ENCODE assay signal across 20 cellular contexts in the genomic region with DNA sequence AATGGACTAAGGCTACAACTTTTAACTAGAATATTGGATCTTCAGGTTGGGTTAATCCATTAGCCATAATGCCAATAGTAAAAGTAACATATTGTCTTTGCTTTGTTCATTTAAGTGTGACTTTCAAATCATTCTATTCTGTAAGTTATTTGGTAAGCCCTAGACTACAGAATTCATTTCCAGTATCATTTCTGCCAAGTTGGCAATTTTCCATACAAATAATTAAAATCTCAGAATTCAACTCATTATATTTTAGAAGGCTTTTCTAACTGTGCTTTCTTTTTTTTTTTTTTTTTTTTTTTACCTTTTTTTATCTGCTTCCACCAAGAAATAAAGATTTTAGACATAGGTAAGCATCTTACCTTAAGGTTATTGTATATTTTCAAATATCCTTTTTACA.
DNase-seq lines count a peak whose midpoint lies in the region; ATAC-seq, FAIRE-seq and TF ChIP-seq lines count a peak whose summit lies in the region.
"Had no signal": no experiment of that assay in that cellular context is flagged by ENCODE, and none has a peak within 500 bp of the region (broad histone marks: within the 10 kb centered on the region; RNA-seq: fewer than 3 reads in every experiment).

No MANE protein-coding gene starts in this region.

- no TSS peak for BruUV-seq in IMR-90 (replicated peaks; lab: Mats Ljungman, UMichigan)

- no peak overlapping the region for H3K4ac ChIP-seq in IMR-90 (ENCODE audit: low read depth, low read length)

- no peak overlapping the region for H3K14ac ChIP-seq in IMR-90 (replicated peaks; ENCODE audit: low read depth, low read length)

- H2AFZ ChIP-seq in IMR-90 (replicated peaks; ENCODE audit: low read length, poor library complexity): no peak overlapping the region
- H2AFZ ChIP-seq: GM23248 had no signal

- no peaks in the 10 kb centered on the region for H3K9me1 ChIP-seq in IMR-90 (ENCODE audit: insufficient read depth, low read length)

- H3K4me3 ChIP-seq in A549 (no peak overlapping the region), IMR-90 (ENCODE audit: insufficient read depth, low read depth, low read length) (no peak overlapping the region)
- H3K4me3 ChIP-seq: GM23248 had no signal

- ATAC-seq in A549 (no peak), IMR-90 (ENCODE audit: low read depth) (no peak), GM18868 (IDR thresholded peaks at IDR 0.05; ENCODE audit: unreplicated experiment) (no peak)

- FAIRE-seq in A549 (lab: Jason Lieb, UNC) (no peak), islet of Langerhans (lab: Jason Lieb, UNC) (peak; percentile 76)
- FAIRE-seq: G401.6, GM12892, GM19239, H1 had no signal

- H2AK5ac ChIP-seq in IMR-90 (ENCODE audit: low read depth, low read length): no peak overlapping the region

- peaks cover 5% of the 10 kb centered on the region; the same call in 2 of the 3 replicates for H3K9me3 ChIP-seq in A549
- H3K9me3 ChIP-seq in IMR-90 (ENCODE audit: control insufficient read depth, insufficient read depth, low read length): peaks cover 5% of the 10 kb centered on the region

- no peak overlapping the region for H2BK20ac ChIP-seq in IMR-90 (ENCODE audit: low read depth, low read length)

- no peaks in the 10 kb centered on the region for H3K79me1 ChIP-seq in IMR-90 (ENCODE audit: low read depth in 1 of 2, low read length in 2 of 2)

- H3K56ac ChIP-seq in IMR-90 (ENCODE audit: extremely low read depth, insufficient read depth, low read length): no peak overlapping the region

- dilution Hi-C loops in IMR-90 (cut with HindIII; ENCODE audit: low sequenced_read_pairs, unreplicated experiment): no loop called here

- no peaks in the 10 kb centered on the region for H4K20me1 ChIP-seq in IMR-90 (ENCODE audit: insufficient read depth, low read length)

- no peak overlapping the region for H4K91ac ChIP-seq in IMR-90 (ENCODE audit: insufficient read depth, low read depth, low read length)

- DNase-seq in A549 (ENCODE audit: low read depth in 1 of 2, low spot score in 1 of 2) (no peak), IMR-90 (no peak), NCI-H345 treated with DMSO at 0.1 percent for 48 hours (lab: John Stamatoyannopoulos, UW; ENCODE audit: unreplicated experiment) (no peak)
- DNase-seq in activated CD4-positive, CD25-positive, alpha-beta regulatory T cell treated with anti-CD3 and anti-CD28 coated beads, Interleukin-2, amount 50 U/mL, for 72 hours: no peak
- DNase-seq: 8988T; C1 segment of cervical spinal cord; Calu3; CD4-positive, alpha-beta memory T cell; COR-L47; DMS153; DND-41; GM23248; H7; HCEC 1CT had no signal

- H3K4me2 ChIP-seq in A549: no peak overlapping the region
- no peak overlapping the region for H3K4me2 ChIP-seq in IMR-90 (ENCODE audit: low read depth, low read length)

- POLR2A ChIA-PET in A549 (lab: Yijun Ruan, JAX): no interaction called here
- POLR2A ChIA-PET in IMR-90 (lab: Charles Lee; ENCODE audit: unreplicated experiment): no interaction called here

- H3K18ac ChIP-seq in IMR-90 (ENCODE audit: low read depth, low read length): no peak overlapping the region

- intact Hi-C loops in IMR-90 (cut with micrococcal nuclease): no loop called here

- no peak overlapping the region for H2AK9ac ChIP-seq in IMR-90 (replicated peaks; ENCODE audit: low read depth, low read length, poor library complexity)

- no peak overlapping the region for H3K23ac ChIP-seq in IMR-90 (ENCODE audit: low read depth, low read length)

- TF ChIP-seq EP300 in A549 (IDR thresholded peaks at IDR 0.05): no peak

- no peak for TF ChIP-seq CTCF in A549 (IDR thresholded peaks at IDR 0.05)
- no peak for TF ChIP-seq CTCF in IMR-90 (conservative IDR thresholded peaks at IDR 0.05; ENCODE audit: low read depth, low read length)

- CTCF ChIA-PET in A549 (lab: Yijun Ruan, JAX) (no interaction called here), IMR-90 (lab: Yijun Ruan, JAX) (no interaction called here)

- H4K8ac ChIP-seq in IMR-90 (ENCODE audit: low read depth in 2 of 2, low read length in 2 of 2): no peak overlapping the region

- in situ Hi-C loops in IMR-90 (cut with MboI; ENCODE audit: low sequenced_read_pairs): no loop called here

- no peak overlapping the region for H2BK5ac ChIP-seq in IMR-90 (ENCODE audit: low read depth, low read length, poor library complexity, severe bottlenecking)

- H4K5ac ChIP-seq in IMR-90 (ENCODE audit: low read depth, low read length): no peak overlapping the region

- H3K9ac ChIP-seq in IMR-90 (ENCODE audit: low read depth, low read length): no peak overlapping the region
- H3K9ac ChIP-seq: GM23248 had no signal

- no peak for TF ChIP-seq RAD21 in A549 (conservative IDR thresholded peaks at IDR 0.05 in 1 of 2, IDR thresholded peaks at IDR 0.05 in 1 of 2)
- no peak for TF ChIP-seq RAD21 in IMR-90 (IDR thresholded peaks at IDR 0.05; ENCODE audit: low read length)

- H2BK120ac ChIP-seq in IMR-90 (ENCODE audit: low read depth, low read length): no peak overlapping the region

- no peaks in the 10 kb centered on the region for H3K4me1 ChIP-seq in A549
- H3K4me1 ChIP-seq in IMR-90 (ENCODE audit: control insufficient read depth, insufficient read depth, low read length): no peaks in the 10 kb centered on the region

- H3K27me3 ChIP-seq in IMR-90 (ENCODE audit: control insufficient read depth, insufficient read depth, low read length): no peaks in the 10 kb centered on the region

- no peak overlapping the region for H3K27ac ChIP-seq in A549
- no peak overlapping the region for H3K27ac ChIP-seq in IMR-90 (ENCODE audit: insufficient read depth, low read length)
- H3K27ac ChIP-seq: GM23248 had no signal

- no peaks in the 10 kb centered on the region for H3K36me3 ChIP-seq in IMR-90 (ENCODE audit: control insufficient read depth, insufficient read depth, low read length)

- no peak for TF ChIP-seq POLR2A in A549 (IDR thresholded peaks at IDR 0.05; ENCODE audit: low read length)
- no peak for TF ChIP-seq POLR2A in IMR-90 (IDR thresholded peaks at IDR 0.05; ENCODE audit: low read depth, low read length)

- no peak overlapping the region for H2BK15ac ChIP-seq in IMR-90 (ENCODE audit: low read depth, low read length)

TF ChIP-seq in A549, 52 proteins besides CTCF, POLR2A, EP300 and RAD21:
- TF ChIP-seq MAFK (IDR thresholded peaks at IDR 0.05; ENCODE audit: partially characterized antibody) (peak; percentile 53), ZSCAN20 (CRISPR knock-in tag; IDR thresholded peaks at IDR 0.05) (no peak)

TF ChIP-seq in IMR-90, 13 proteins besides CTCF, POLR2A, EP300 and RAD21:
- TF ChIP-seq RFX5 (IDR thresholded peaks at IDR 0.05; ENCODE audit: low read depth, low read length) (no peak), MAFK (IDR thresholded peaks at IDR 0.05; ENCODE audit: low read depth, low read length) (peak; percentile 79)
